In the genomic region with DNA sequence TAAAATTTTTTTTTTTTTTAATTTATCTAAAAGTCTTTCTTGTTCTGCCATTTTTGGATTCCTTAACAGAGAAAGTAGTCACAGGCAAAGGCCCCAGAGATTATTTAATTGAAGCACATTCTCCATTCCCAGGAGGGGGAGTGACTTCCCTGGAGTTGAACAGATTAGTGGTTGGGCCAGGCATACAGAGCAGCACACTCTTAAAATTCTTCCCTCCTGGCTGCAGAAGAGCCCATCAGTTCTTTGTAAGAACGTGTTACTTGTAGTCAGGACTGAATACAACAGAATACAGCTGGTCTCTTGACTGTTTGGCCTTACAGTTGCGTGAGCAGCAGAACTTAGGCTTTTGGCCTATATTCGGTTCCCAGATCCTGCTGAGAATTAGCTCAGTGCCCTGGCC, we compare ENCODE assay signal across 8 cellular contexts. TPM values are rescaled to one million over a fixed set of nuclear protein-coding genes. Genes with fewer than 3 reads are reported as not detected.
DNase-seq lines count a peak whose midpoint lies in the region; ATAC-seq and TF ChIP-seq lines count a peak whose summit lies in the region.

No MANE protein-coding gene starts in this region.

- peak overlapping the region; percentile 93 for H3K27ac Mint-ChIP-seq in chondrocyte (ENCODE audit: unreplicated experiment)

- no peak for ATAC-seq in GM19395 (IDR thresholded peaks at IDR 0.05; ENCODE audit: unreplicated experiment)
- no peak for ATAC-seq in GM21528 (IDR thresholded peaks at IDR 0.05; ENCODE audit: low FRiP score, unreplicated experiment)

- TF ChIP-seq CTCF in AG10803 (conservative IDR thresholded peaks at IDR 0.05; ENCODE audit: low read length) (no peak), Loucy (conservative IDR thresholded peaks at IDR 0.05; ENCODE audit: low read length) (no peak), chondrocyte (IDR thresholded peaks at IDR 0.05) (no peak)

- H3K4me3 Mint-ChIP-seq in chondrocyte (ENCODE audit: unreplicated experiment): peak overlapping the region; percentile 92

- H3K36me3 Mint-ChIP-seq in chondrocyte (ENCODE audit: low read depth): peaks cover 8% of the 10 kb centered on the region

- H4K20me1 ChIP-seq in Loucy (ENCODE audit: insufficient read depth, low read length, poor library complexity, severe bottlenecking): peaks cover 61% of the 10 kb centered on the region

- H3K4me2 ChIP-seq in Loucy (ENCODE audit: low read depth, low read length, poor library complexity, severe bottlenecking): peak overlapping the region; percentile 94

- no peaks in the 10 kb centered on the region for H3K9me3 Mint-ChIP-seq in chondrocyte (ENCODE audit: low read depth)

- H3K9me2 ChIP-seq in Loucy (replicated peaks; ENCODE audit: low read depth, low read length): no peaks in the 10 kb centered on the region

- peak overlapping the region; percentile 54 for H3K27ac ChIP-seq in muscle layer of duodenum (ENCODE audit: low read length)

- peaks cover 77% of the 10 kb centered on the region for H3K79me2 ChIP-seq in Loucy (ENCODE audit: insufficient read depth, low read length)

- peak overlapping the region; percentile 82 for H3K9ac ChIP-seq in Loucy (ENCODE audit: low read depth, low read length, poor library complexity, severe bottlenecking)

- H3K4me1 Mint-ChIP-seq in chondrocyte (ENCODE audit: low read depth): peaks cover 60% of the 10 kb centered on the region

- H3K9me3 ChIP-seq in Loucy (ENCODE audit: insufficient read depth, low read depth, low read length) (no peaks in the 10 kb centered on the region), muscle layer of duodenum (ENCODE audit: control insufficient read depth in 1 of 2, low read length in 2 of 2) (no peaks in the 10 kb centered on the region)

- peaks cover 8% of the 10 kb centered on the region; the same call in 1 of the 2 replicates for H3K36me3 ChIP-seq in Loucy (ENCODE audit: insufficient read depth, low read length)
- H3K36me3 ChIP-seq in muscle layer of duodenum (ENCODE audit: control insufficient read depth in 1 of 2, insufficient read depth in 2 of 2, low read length in 2 of 2): peaks cover 0 to 29% of the 10 kb centered on the region in 2 donors

- no peaks in the 10 kb centered on the region for H3F3A ChIP-seq in Loucy (ENCODE audit: low read depth)

- H3K27me3 ChIP-seq in Loucy (ENCODE audit: insufficient read depth, low read length, poor library complexity, severe bottlenecking): no peaks in the 10 kb centered on the region
- no peaks in the 10 kb centered on the region for H3K27me3 ChIP-seq in muscle layer of duodenum (ENCODE audit: low read depth, low read length)

- peak overlapping the region; percentile 90 for H3K4me3 ChIP-seq in AG10803 (ENCODE audit: low read length)
- H3K4me3 ChIP-seq in Loucy (ENCODE audit: low read length, poor library complexity, severe bottlenecking): peak overlapping the region; percentile 97
- H3K4me3 ChIP-seq in muscle layer of duodenum (ENCODE audit: low read depth in 1 of 2, low read length in 2 of 2): peak overlapping the region; percentile 82 to 88

- peaks cover 59% of the 10 kb centered on the region for H3K4me1 ChIP-seq in Loucy (ENCODE audit: insufficient read depth, low read length, poor library complexity, severe bottlenecking)
- H3K4me1 ChIP-seq in muscle layer of duodenum (ENCODE audit: control insufficient read depth in 1 of 2, insufficient read depth in 2 of 2, low read length in 2 of 2): peaks cover 7 to 62% of the 10 kb centered on the region in 2 donors

- H2AFZ ChIP-seq in Loucy (ENCODE audit: low read length): no peak overlapping the region

- peak; percentile 52 for DNase-seq in AG10803 (ENCODE audit: low read depth)
- DNase-seq in chondrocyte (ENCODE audit: low spot score): no peak
- no peak for DNase-seq in NCI-H446 (lab: John Stamatoyannopoulos, UW)
- no peak for DNase-seq in SW480 (ENCODE audit: low spot score)

- H3K27me3 Mint-ChIP-seq in chondrocyte (ENCODE audit: low read depth): no peaks in the 10 kb centered on the region

RNA-seq across cellular contexts. Expression of a gene that starts 1.8 kb away (rescaled TPM):
- total RNA-seq in chondrocyte: 101 to 110 TPM (median 108 TPM) in 3 replicates

RNA-seq across cellular contexts. Expression of a gene that starts 40.0 kb away (rescaled TPM):
- 38.7 to 41.8 TPM (median 39.0 TPM) in 3 replicates for total RNA-seq in chondrocyte
